Comparison of ENCODE assay signal across 1 cellular context in the genomic region with DNA sequence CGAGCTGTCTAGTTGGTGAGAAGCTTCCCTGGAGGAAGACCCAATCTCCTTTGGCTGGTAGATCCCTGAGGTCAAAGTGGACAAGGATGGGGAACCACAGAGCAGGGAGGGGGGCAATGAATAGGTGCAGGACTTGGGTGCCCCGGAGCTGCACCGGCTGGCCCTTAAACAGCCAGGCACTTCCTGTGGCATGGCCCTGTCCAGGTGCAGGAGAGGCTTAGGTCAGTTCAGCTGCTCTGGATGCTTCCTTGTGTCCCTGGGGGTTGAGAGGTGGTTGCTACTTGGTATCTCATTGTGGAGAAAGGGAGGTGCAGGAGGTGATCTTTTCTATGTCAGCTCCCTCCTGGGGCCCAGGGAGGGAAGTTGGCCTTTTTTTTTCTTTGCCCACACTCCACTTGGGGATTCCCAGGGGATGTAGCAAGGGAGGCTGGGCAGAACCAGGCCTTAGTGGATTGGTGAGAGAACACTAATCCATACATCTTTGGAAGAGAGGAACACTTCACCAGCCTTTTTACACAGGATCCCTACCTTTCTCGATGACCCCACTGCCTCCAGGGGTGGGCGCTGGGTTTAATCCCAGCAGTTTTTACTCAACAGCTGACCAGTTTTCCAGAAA.
TF ChIP-seq lines count a peak whose summit lies in the region.

No MANE protein-coding gene starts in this region.

TF ChIP-seq in WTC11, 78 proteins besides CTCF, POLR2A, EP300 and RAD21 (continued from another document):
- TF ChIP-seq ATF6 (CRISPR knock-in tag; IDR thresholded peaks at IDR 0.05) (no peak), FOXP4 (CRISPR knock-in tag; IDR thresholded peaks at IDR 0.05) (no peak), ZNF416 (CRISPR knock-in tag; IDR thresholded peaks at IDR 0.05) (no peak), CDX4 (CRISPR knock-in tag; IDR thresholded peaks at IDR 0.05; ENCODE audit: borderline replicate concordance) (no peak), MYBL2 (CRISPR knock-in tag; IDR thresholded peaks at IDR 0.05) (no peak), ZNF512 (CRISPR knock-in tag; IDR thresholded peaks at IDR 0.05; ENCODE audit: borderline replicate concordance) (no peak), KAT7 (CRISPR knock-in tag; IDR thresholded peaks at IDR 0.05; ENCODE audit: borderline replicate concordance) (no peak), ESRRA (CRISPR knock-in tag; IDR thresholded peaks at IDR 0.05; ENCODE audit: borderline replicate concordance) (no peak), MLX (CRISPR knock-in tag; IDR thresholded peaks at IDR 0.05) (no peak), ARID4B (CRISPR knock-in tag; IDR thresholded peaks at IDR 0.05; ENCODE audit: borderline replicate concordance) (no peak)
- TF ChIP-seq, protein P1, sequence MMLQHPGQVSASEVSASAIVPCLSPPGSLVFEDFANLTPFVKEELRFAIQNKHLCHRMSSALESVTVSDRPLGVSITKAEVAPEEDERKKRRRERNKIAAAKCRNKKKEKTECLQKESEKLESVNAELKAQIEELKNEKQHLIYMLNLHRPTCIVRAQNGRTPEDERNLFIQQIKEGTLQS (CRISPR knock-in tag; conservative IDR thresholded peaks at IDR 0.05): no peak
TF ChIP-seq in WTC11: peak in this region for 0.
